ENCODE assay signal across 11 cellular contexts in genomic region chr6:169428532-169428931, GRCh38.
DNase-seq lines count a peak whose midpoint lies in the region; ATAC-seq, FAIRE-seq and TF ChIP-seq lines count a peak whose summit lies in the region.
"Had no signal": no experiment of that assay in that cellular context is flagged by ENCODE, and none has a peak within 500 bp of the region (broad histone marks: within the 10 kb centered on the region; RNA-seq: fewer than 3 reads in every experiment).

No MANE protein-coding gene starts in this region.

- TF ChIP-seq POLR2A in H1 (IDR thresholded peaks at IDR 0.05; ENCODE audit: control extremely low read depth in 1 of 2, low read depth in 2 of 2, low read length in 2 of 2) (no peak), tibial nerve (IDR thresholded peaks at IDR 0.05) (no peak)

- TF ChIP-seq EP300 in H1 (IDR thresholded peaks at IDR 0.05; ENCODE audit: borderline replicate concordance in 1 of 2, low read depth in 2 of 2, low read length in 2 of 2) (no peak), tibial nerve (IDR thresholded peaks at IDR 0.05) (no peak)

- H3K4me3 Mint-ChIP-seq in mesothelial cell of epicardium, result no peak overlapping the region
- H3K4me3 Mint-ChIP-seq: activated CD4-positive, alpha-beta memory T cell treated with anti-CD3 and anti-CD28 coated beads for 36 hours; stimulated activated effector memory CD8-positive, alpha-beta T cell treated with anti-CD3 and anti-CD28 coated beads, Interleukin-12 subunit alpha, Interleukin-12 subunit beta, amount 100 ng/mL, for 72 hours had no signal

- CTCF ChIA-PET in H1 (lab: Charles Lee; ENCODE audit: partially characterized antibody), result interaction anchor here (3.2 kb wide), 1 partner anchor 17 kb away, joined by 12 read pairs; no protein-coding TSS in a partner anchor

- H3K79me2 ChIP-seq in H1 (ENCODE audit: control insufficient read depth in 1 of 2, insufficient read depth in 2 of 2, low read length in 2 of 2), result no peaks in the 10 kb centered on the region

- peaks cover 10% of the 10 kb centered on the region for H3K36me3 Mint-ChIP-seq in mesothelial cell of epicardium
- H3K36me3 Mint-ChIP-seq: stimulated activated effector memory CD8-positive, alpha-beta T cell treated with anti-CD3 and anti-CD28 coated beads, Interleukin-12 subunit alpha, Interleukin-12 subunit beta, amount 100 ng/mL, for 72 hours had no signal

- no peak overlapping the region for H3K4me3 ChIP-seq in H1 (ENCODE audit: extremely low read depth in 1 of 4, insufficient read depth in 2 of 4, low read depth in 3 of 4, low read length in 4 of 4)
- H3K4me3 ChIP-seq in tibial nerve, result no peak overlapping the region
- no peak overlapping the region for H3K4me3 ChIP-seq in effector memory CD4-positive, alpha-beta T cell (ENCODE audit: insufficient read depth, low read depth, low read length, poor library complexity, severe bottlenecking)

- ATAC-seq in HG03469 (IDR thresholded peaks at IDR 0.05; ENCODE audit: unreplicated experiment), result no peak
- ATAC-seq: activated naive CD4-positive, alpha-beta T cell treated with anti-CD3 and anti-CD28 coated beads, Interleukin-2, amount 50 U/mL, for 72 hours; stimulated activated effector memory CD8-positive, alpha-beta T cell treated with anti-CD3 and anti-CD28 coated beads, Interleukin-12 subunit alpha, Interleukin-12 subunit beta, amount 100 ng/mL, for 72 hours had no signal

- H2BK120ac ChIP-seq in H1 (replicated peaks; ENCODE audit: low read depth, low read length), result peak overlapping the region; percentile 30

- H2BK5ac ChIP-seq in H1 (ENCODE audit: low read depth, low read length), result no peak overlapping the region

- no peak overlapping the region for H2AFZ ChIP-seq in H1 (ENCODE audit: low read length)

- H2BK20ac ChIP-seq in H1 (ENCODE audit: low read length), result no peak overlapping the region

- H3K9me3 ChIP-seq in H1 (ENCODE audit: insufficient read depth in 2 of 2, low read depth in 1 of 2, low read length in 1 of 2) (peaks cover 15 to 33% of the 10 kb centered on the region in 2 experiments; a peak in 3 of 4 replicates), tibial nerve (peaks cover 0 to 37% (median 9%) of the 10 kb centered on the region in 4 donors)
- H3K9me3 ChIP-seq in effector memory CD4-positive, alpha-beta T cell (ENCODE audit: control insufficient read depth, low read length), result no peaks in the 10 kb centered on the region

- H3K36me3 ChIP-seq in H1 (ENCODE audit: control insufficient read depth in 2 of 4, insufficient read depth in 4 of 4, low read length in 3 of 4) (peaks cover 0 to 3% (median 0%) of the 10 kb centered on the region in 4 experiments; a peak in 1 of 8 replicates), tibial nerve (peaks cover 0 to 22% (median 0%) of the 10 kb centered on the region in 3 donors)
- H3K36me3 ChIP-seq in effector memory CD4-positive, alpha-beta T cell (ENCODE audit: control insufficient read depth, insufficient read depth, low read length), result no peaks in the 10 kb centered on the region

- H3K23me2 ChIP-seq in H1 (ENCODE audit: low read depth, low read length), result no peaks in the 10 kb centered on the region

- 40% methylated on average over 9 of the region's 12 CpGs; no CpG with 5 or more reads in 1 of the 2 experiments for WGBS in H1 (ENCODE audit: extremely low coverage in 1 of 2, insufficient coverage in 1 of 2, insufficient read length in 1 of 2, insufficient replicate concordance in 2 of 2, low coverage in 1 of 2, low lambda C conversion rate in 2 of 2, missing lambda C conversion rate in 1 of 2), 2 experiments
- 17 to 21% methylated on average over 12 of the region's 12 CpGs for WGBS in tibial nerve, 2 donors

- no peak overlapping the region for H3K14ac ChIP-seq in H1 (ENCODE audit: insufficient read length)

- H3K9me3 Mint-ChIP-seq in mesothelial cell of epicardium, result peaks cover 29% of the 10 kb centered on the region

- POLR2A ChIA-PET in H1 (lab: Charles Lee; ENCODE audit: partially characterized antibody), result no interaction called here

- no peaks in the 10 kb centered on the region for H3K27me3 Mint-ChIP-seq in mesothelial cell of epicardium (ENCODE audit: low read depth)

- H3K4me2 ChIP-seq in H1 (ENCODE audit: insufficient read depth in 1 of 2, low read depth in 2 of 2, low read length in 2 of 2), result 0 out of 4 replicates have a peak overlapping the region, but pooled peaks of 1 of the 2 experiments have one; percentile 18

- 0 out of 2 replicates have a peak overlapping the region, but pooled peaks have one; percentile 1 for H3K18ac ChIP-seq in H1 (ENCODE audit: extremely low read depth, low read length)

- TF ChIP-seq CTCF in H1 (IDR thresholded peaks at IDR 0.05; ENCODE audit: control extremely low read depth in 1 of 3, insufficient read depth in 1 of 3, low read depth in 1 of 3, low read length in 3 of 3) (no peak), mesothelial cell of epicardium (IDR thresholded peaks at IDR 0.05; ENCODE audit: unreplicated experiment) (no peak), tibial nerve (IDR thresholded peaks at IDR 0.05) (no peak)

- H3K27me3 ChIP-seq in H1 (replicated peaks in 1 of 4; ENCODE audit: control insufficient read depth in 3 of 4, extremely low read depth in 1 of 4, insufficient read depth in 3 of 4, low read length in 3 of 4) (peaks cover 0 to 4% (median 1%) of the 10 kb centered on the region in 4 experiments; a peak in 4 of 7 replicates), tibial nerve (no peaks in the 10 kb centered on the region)
- H3K27me3 ChIP-seq in effector memory CD4-positive, alpha-beta T cell (replicated peaks; ENCODE audit: control insufficient read depth, insufficient read depth, low read length, poor library complexity, severe bottlenecking), result no peaks in the 10 kb centered on the region

- H2BK15ac ChIP-seq in H1 (ENCODE audit: low read length), result no peak overlapping the region

- no peak overlapping the region for H3K27ac ChIP-seq in H1 (ENCODE audit: low read depth, low read length)
- peak overlapping the region; percentile 64 to 92 (median 84) for H3K27ac ChIP-seq in tibial nerve
- no peak overlapping the region for H3K27ac ChIP-seq in effector memory CD4-positive, alpha-beta T cell (ENCODE audit: insufficient read depth, low read length, poor library complexity, severe bottlenecking)

- H4K8ac ChIP-seq in H1 (ENCODE audit: extremely low read depth, insufficient read depth, low read length), result no peak overlapping the region

- peak overlapping the region; percentile 75 for H4K5ac ChIP-seq in H1 (ENCODE audit: insufficient read length, low read depth, low read length)

- TF ChIP-seq RAD21 in H1 (IDR thresholded peaks at IDR 0.05 in 1 of 2, conservative IDR thresholded peaks at IDR 0.05 in 1 of 2; ENCODE audit: low read depth in 2 of 2, low read length in 2 of 2), result no peak

- H3K4me1 Mint-ChIP-seq in mesothelial cell of epicardium, result peaks cover 16% of the 10 kb centered on the region
- H3K4me1 Mint-ChIP-seq: stimulated activated effector memory CD8-positive, alpha-beta T cell treated with anti-CD3 and anti-CD28 coated beads, Interleukin-12 subunit alpha, Interleukin-12 subunit beta, amount 100 ng/mL, for 72 hours had no signal

- no peak overlapping the region for H3K4ac ChIP-seq in H1 (replicated peaks; ENCODE audit: insufficient read length, low read depth, low read length)

- peak overlapping the region; percentile 88 for H4K91ac ChIP-seq in H1 (replicated peaks; ENCODE audit: insufficient read length, low read length)

- H3K27ac Mint-ChIP-seq in mesothelial cell of epicardium, result peak overlapping the region; percentile 95
- H3K27ac Mint-ChIP-seq: activated CD4-positive, alpha-beta memory T cell treated with anti-CD3 and anti-CD28 coated beads for 36 hours; activated naive CD4-positive, alpha-beta T cell treated with anti-CD3 and anti-CD28 coated beads, Interleukin-2, amount 50 U/mL, for 72 hours; stimulated activated effector memory CD8-positive, alpha-beta T cell treated with anti-CD3 and anti-CD28 coated beads, Interleukin-12 subunit alpha, Interleukin-12 subunit beta, amount 100 ng/mL, for 72 hours had no signal

- no peak overlapping the region for H3K9ac ChIP-seq in H1 (replicated peaks in 1 of 4; ENCODE audit: extremely low read depth in 1 of 4, low read depth in 3 of 4, low read length in 3 of 4)

- no peak overlapping the region for H3K56ac ChIP-seq in H1 (replicated peaks; ENCODE audit: insufficient read length, low read depth, low read length)

- H2AK5ac ChIP-seq in H1 (ENCODE audit: low read depth, low read length), result no peak overlapping the region

- H4K20me1 ChIP-seq in H1 (replicated peaks in 1 of 2; ENCODE audit: control insufficient read depth in 1 of 2, insufficient read depth in 2 of 2, low read length in 2 of 2), result no peaks in the 10 kb centered on the region

- peak overlapping the region; percentile 2; the same call in 1 of the 2 replicates for H2BK12ac ChIP-seq in H1 (ENCODE audit: low read depth, low read length)

- no peak overlapping the region for H3K23ac ChIP-seq in H1 (ENCODE audit: insufficient read length)

- peak; percentile 73 for DNase-seq in NCI-H345 (lab: John Stamatoyannopoulos, UW)
- DNase-seq in H1 (ENCODE audit: low read depth in 1 of 2, low spot score in 2 of 2), result no peak
- no peak for DNase-seq in mesothelial cell of epicardium (ENCODE audit: low spot score in 2 of 2, unreplicated experiment in 2 of 2)
- no peak for DNase-seq in tibial nerve (ENCODE audit: low spot score in 2 of 2)
- no peak for DNase-seq in effector memory CD4-positive, alpha-beta T cell
- no peak for DNase-seq in activated CD4-positive, alpha-beta T cell treated with anti-CD3 and anti-CD28 coated beads for 48 hours
- DNase-seq: activated CD4-positive, alpha-beta memory T cell treated with anti-CD3 and anti-CD28 coated beads for 36 hours; NCI-H1092 treated with DMSO at 0.1 percent for 48 hours had no signal

- H3K4me1 ChIP-seq in H1 (replicated peaks in 1 of 4; ENCODE audit: control insufficient read depth in 3 of 4, insufficient read depth in 4 of 4, low read length in 3 of 4) (peaks cover 0 to 15% (median 5%) of the 10 kb centered on the region in 4 experiments; a peak in 6 of 7 replicates), tibial nerve (peaks cover 0 to 37% (median 18%) of the 10 kb centered on the region in 4 donors)
- no peaks in the 10 kb centered on the region for H3K4me1 ChIP-seq in effector memory CD4-positive, alpha-beta T cell (ENCODE audit: control insufficient read depth, insufficient read depth, low read length, poor library complexity, severe bottlenecking)

- H3K79me1 ChIP-seq in H1 (ENCODE audit: low read depth, low read length), result no peaks in the 10 kb centered on the region

- FAIRE-seq in H1 (lab: Jason Lieb, UNC), result no peak

TF ChIP-seq in H1, 55 proteins besides CTCF, POLR2A, EP300 and RAD21 (continues in another document):
- peak; percentile 64 for TF ChIP-seq E2F6 (IDR thresholded peaks at IDR 0.05)

Comparison
In these comparisons a context has a peak if more than half of its experiments do, and no peak if none do; other contexts are left out.
1. H3K27ac ChIP-seq: peak in tibial nerve (4 of 4); none in H1 (single experiment) and effector memory CD4-positive, alpha-beta T cell (single experiment).